1 cellular context compared by ENCODE assay signal in genomic region chr1:153946622-153947246, GRCh38.
TF ChIP-seq lines count a peak whose summit lies in the region.

A gene with protein sequence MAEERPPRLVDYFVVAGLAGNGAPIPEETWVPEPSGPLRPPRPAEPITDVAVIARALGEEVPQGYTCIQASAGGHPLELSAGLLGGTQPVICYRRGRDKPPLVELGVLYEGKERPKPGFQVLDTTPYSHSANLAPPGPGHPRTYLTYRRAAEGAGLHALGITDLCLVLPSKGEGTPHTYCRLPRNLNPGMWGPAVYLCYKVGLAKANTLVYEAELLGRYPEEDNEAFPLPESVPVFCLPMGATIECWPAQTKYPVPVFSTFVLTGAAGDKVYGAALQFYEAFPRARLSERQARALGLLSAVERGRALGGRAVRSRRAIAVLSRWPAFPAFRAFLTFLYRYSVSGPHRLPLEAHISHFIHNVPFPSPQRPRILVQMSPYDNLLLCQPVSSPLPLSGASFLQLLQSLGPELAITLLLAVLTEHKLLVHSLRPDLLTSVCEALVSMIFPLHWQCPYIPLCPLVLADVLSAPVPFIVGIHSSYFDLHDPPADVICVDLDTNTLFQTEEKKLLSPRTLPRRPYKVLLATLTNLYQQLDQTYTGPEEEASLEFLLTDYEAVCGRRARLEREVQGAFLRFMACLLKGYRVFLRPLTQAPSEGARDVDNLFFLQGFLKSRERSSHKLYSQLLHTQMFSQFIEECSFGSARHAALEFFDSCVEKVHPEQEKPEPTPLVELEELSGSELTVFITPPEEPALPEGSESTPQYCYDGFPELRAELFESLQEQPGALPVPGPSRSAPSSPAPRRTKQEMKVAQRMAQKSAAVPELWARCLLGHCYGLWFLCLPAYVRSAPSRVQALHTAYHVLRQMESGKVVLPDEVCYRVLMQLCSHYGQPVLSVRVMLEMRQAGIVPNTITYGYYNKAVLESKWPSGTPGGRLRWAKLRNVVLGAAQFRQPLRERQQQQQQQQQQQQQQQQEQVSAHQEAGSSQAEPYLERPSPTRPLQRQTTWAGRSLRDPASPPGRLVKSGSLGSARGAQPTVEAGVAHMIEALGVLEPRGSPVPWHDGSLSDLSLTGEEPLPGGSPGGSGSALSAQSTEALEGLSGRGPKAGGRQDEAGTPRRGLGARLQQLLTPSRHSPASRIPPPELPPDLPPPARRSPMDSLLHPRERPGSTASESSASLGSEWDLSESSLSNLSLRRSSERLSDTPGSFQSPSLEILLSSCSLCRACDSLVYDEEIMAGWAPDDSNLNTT (N-terminal part only) (minus strand): TSS chr1:153946718. CDS start chr1:153944374, 2,344 bp downstream.

TF ChIP-seq in K562, 482 proteins besides CTCF, POLR2A, EP300 and RAD21 (continued from another document and continues in another):
- TF ChIP-seq PTBP1 (IDR thresholded peaks at IDR 0.05; ENCODE audit: low read depth, low read length): no peak
- peak in 1 of 2 experiments; percentile 62; a peak in 2 of 4 replicates for TF ChIP-seq RCOR1 (IDR thresholded peaks at IDR 0.05; ENCODE audit: borderline replicate concordance in 1 of 2, low read depth in 2 of 2, low read length in 2 of 2)
- no peak for TF ChIP-seq ZEB2 (IDR thresholded peaks at IDR 0.05)
- no peak for TF ChIP-seq MLX (CRISPR knock-in tag; conservative IDR thresholded peaks at IDR 0.05)
- TF ChIP-seq HINFP (tag; conservative IDR thresholded peaks at IDR 0.05; ENCODE audit: low read depth): no peak
- no peak for TF ChIP-seq TSHZ1 (CRISPR knock-in tag; IDR thresholded peaks at IDR 0.05)
- no peak for TF ChIP-seq NR2F6 (CRISPR knock-in tag; IDR thresholded peaks at IDR 0.05)
- TF ChIP-seq NR1H2 (CRISPR knock-in tag; IDR thresholded peaks at IDR 0.05): 0 out of 2 replicates have a peak, but pooled peaks have one; percentile 18
- TF ChIP-seq BHLHE40 (IDR thresholded peaks at IDR 0.05; ENCODE audit: low read length): peak; percentile 78
- TF ChIP-seq EZH2 (IDR thresholded peaks at IDR 0.05; ENCODE audit: borderline replicate concordance, low read depth, low read length): no peak
- TF ChIP-seq ELF4 (CRISPR knock-in tag; IDR thresholded peaks at IDR 0.05): no peak
- peak; percentile 35; the same call in 1 of the 2 replicates for TF ChIP-seq MTA1 (IDR thresholded peaks at IDR 0.05; ENCODE audit: borderline replicate concordance)
- TF ChIP-seq GTF3C2 (IDR thresholded peaks at IDR 0.05; ENCODE audit: borderline replicate concordance, extremely low read depth, insufficient read length): no peak
- TF ChIP-seq RBM22 (IDR thresholded peaks at IDR 0.05; ENCODE audit: low read depth, low read length, poor library complexity, severe bottlenecking): peak; percentile 34
- peak; percentile 36; the same call in 1 of the 2 replicates for TF ChIP-seq NCOA1 (IDR thresholded peaks at IDR 0.05; ENCODE audit: low read depth)
- TF ChIP-seq SPI1 (IDR thresholded peaks at IDR 0.05; ENCODE audit: borderline replicate concordance, low read depth, low read length): peak; percentile 79; the same call in 1 of the 2 replicates
- no peak for TF ChIP-seq FUS (optimal IDR thresholded peaks at IDR 0.05; ENCODE audit: low read depth, low read length)
- peak; percentile 12 for TF ChIP-seq KDM5B (IDR thresholded peaks at IDR 0.05; ENCODE audit: insufficient replicate concordance, low read depth, low read length)
- TF ChIP-seq RBBP5 (IDR thresholded peaks at IDR 0.05; ENCODE audit: borderline replicate concordance, insufficient read depth, low read length, poor library complexity, severe bottlenecking): peak; percentile 30
- TF ChIP-seq ZBTB1 (CRISPR knock-in tag; IDR thresholded peaks at IDR 0.05; ENCODE audit: borderline replicate concordance, low read depth): no peak; the same call in 1 of the 2 replicates
- no peak for TF ChIP-seq PHTF2 (CRISPR knock-in tag; IDR thresholded peaks at IDR 0.05)
- no peak for TF ChIP-seq FOXP1 (CRISPR knock-in tag; IDR thresholded peaks at IDR 0.05)
- TF ChIP-seq TBL1XR1 (IDR thresholded peaks at IDR 0.05; ENCODE audit: low read length in 2 of 2): peak in 1 of 2 experiments; percentile 47; a peak in 1 of 4 replicates
- peak; percentile 89 for TF ChIP-seq XRCC5 (IDR thresholded peaks at IDR 0.05; ENCODE audit: low read depth, low read length)
- TF ChIP-seq ZNF347 (CRISPR knock-in tag; IDR thresholded peaks at IDR 0.05; ENCODE audit: low read depth): no peak
- peak; percentile 7; the same call in 1 of the 2 replicates for TF ChIP-seq EP400 (IDR thresholded peaks at IDR 0.05)
- no peak for TF ChIP-seq POLR2B (IDR thresholded peaks at IDR 0.05; ENCODE audit: low read depth, partially characterized antibody)
- TF ChIP-seq, protein P1, sequence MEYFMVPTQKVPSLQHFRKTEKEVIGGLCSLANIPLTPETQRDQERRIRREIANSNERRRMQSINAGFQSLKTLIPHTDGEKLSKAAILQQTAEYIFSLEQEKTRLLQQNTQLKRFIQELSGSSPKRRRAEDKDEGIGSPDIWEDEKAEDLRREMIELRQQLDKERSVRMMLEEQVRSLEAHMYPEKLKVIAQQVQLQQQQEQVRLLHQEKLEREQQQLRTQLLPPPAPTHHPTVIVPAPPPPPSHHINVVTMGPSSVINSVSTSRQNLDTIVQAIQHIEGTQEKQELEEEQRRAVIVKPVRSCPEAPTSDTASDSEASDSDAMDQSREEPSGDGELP (CRISPR knock-in tag; IDR thresholded peaks at IDR 0.05; ENCODE audit: borderline replicate concordance): peak; percentile 78
- no peak for TF ChIP-seq ZNF507 (tag; conservative IDR thresholded peaks at IDR 0.05)
- TF ChIP-seq PPARD (CRISPR knock-in tag; IDR thresholded peaks at IDR 0.05): no peak
- peak; percentile 47 for TF ChIP-seq CXXC5 (CRISPR knock-in tag; IDR thresholded peaks at IDR 0.05)
- TF ChIP-seq HNRNPLL (IDR thresholded peaks at IDR 0.05; ENCODE audit: low read depth, low read length, poor library complexity, severe bottlenecking): peak; percentile 21
- TF ChIP-seq RAD51 (IDR thresholded peaks at IDR 0.05; ENCODE audit: borderline replicate concordance, low read depth): no peak
- TF ChIP-seq ADNP (tag; IDR thresholded peaks at IDR 0.05): no peak
- TF ChIP-seq DEAF1 (CRISPR knock-in tag; IDR thresholded peaks at IDR 0.05): no peak
- peak in 1 of 2 experiments; percentile 82; a peak in 3 of 4 replicates for TF ChIP-seq MAZ (CRISPR knock-in tag; conservative IDR thresholded peaks at IDR 0.05 in 1 of 2, IDR thresholded peaks at IDR 0.05 in 1 of 2)
- no peak for TF ChIP-seq GATAD2B (IDR thresholded peaks at IDR 0.05; ENCODE audit: borderline replicate concordance)
- TF ChIP-seq, protein P2, sequence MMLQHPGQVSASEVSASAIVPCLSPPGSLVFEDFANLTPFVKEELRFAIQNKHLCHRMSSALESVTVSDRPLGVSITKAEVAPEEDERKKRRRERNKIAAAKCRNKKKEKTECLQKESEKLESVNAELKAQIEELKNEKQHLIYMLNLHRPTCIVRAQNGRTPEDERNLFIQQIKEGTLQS (IDR thresholded peaks at IDR 0.05): no peak
- TF ChIP-seq, protein P2 (CRISPR knock-in tag; conservative IDR thresholded peaks at IDR 0.05): no peak
- no peak for TF ChIP-seq ZBTB17 (CRISPR knock-in tag; IDR thresholded peaks at IDR 0.05)
- TF ChIP-seq, protein P3, sequence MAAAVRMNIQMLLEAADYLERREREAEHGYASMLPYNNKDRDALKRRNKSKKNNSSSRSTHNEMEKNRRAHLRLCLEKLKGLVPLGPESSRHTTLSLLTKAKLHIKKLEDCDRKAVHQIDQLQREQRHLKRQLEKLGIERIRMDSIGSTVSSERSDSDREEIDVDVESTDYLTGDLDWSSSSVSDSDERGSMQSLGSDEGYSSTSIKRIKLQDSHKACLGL (CRISPR knock-in tag; IDR thresholded peaks at IDR 0.05; ENCODE audit: borderline replicate concordance, poor library complexity, severe bottlenecking): no peak
- TF ChIP-seq, protein P4, sequence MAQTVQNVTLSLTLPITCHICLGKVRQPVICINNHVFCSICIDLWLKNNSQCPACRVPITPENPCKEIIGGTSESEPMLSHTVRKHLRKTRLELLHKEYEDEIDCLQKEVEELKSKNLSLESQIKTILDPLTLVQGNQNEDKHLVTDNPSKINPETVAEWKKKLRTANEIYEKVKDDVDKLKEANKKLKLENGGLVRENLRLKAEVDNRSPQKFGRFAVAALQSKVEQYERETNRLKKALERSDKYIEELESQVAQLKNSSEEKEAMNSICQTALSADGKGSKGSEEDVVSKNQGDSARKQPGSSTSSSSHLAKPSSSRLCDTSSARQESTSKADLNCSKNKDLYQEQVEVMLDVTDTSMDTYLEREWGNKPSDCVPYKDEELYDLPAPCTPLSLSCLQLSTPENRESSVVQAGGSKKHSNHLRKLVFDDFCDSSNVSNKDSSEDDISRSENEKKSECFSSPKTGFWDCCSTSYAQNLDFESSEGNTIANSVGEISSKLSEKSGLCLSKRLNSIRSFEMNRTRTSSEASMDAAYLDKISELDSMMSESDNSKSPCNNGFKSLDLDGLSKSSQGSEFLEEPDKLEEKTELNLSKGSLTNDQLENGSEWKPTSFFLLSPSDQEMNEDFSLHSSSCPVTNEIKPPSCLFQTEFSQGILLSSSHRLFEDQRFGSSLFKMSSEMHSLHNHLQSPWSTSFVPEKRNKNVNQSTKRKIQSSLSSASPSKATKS (CRISPR knock-in tag; IDR thresholded peaks at IDR 0.05): no peak
- TF ChIP-seq C11orf30 (IDR thresholded peaks at IDR 0.05; ENCODE audit: low read depth): 0 out of 2 replicates have a peak, but pooled peaks have one; percentile 10
- TF ChIP-seq ZNF12 (CRISPR knock-in tag; IDR thresholded peaks at IDR 0.05): no peak
- TF ChIP-seq U2AF1 (optimal IDR thresholded peaks at IDR 0.05; ENCODE audit: low read depth, low read length): peak; percentile 45
- no peak for TF ChIP-seq NFXL1 (CRISPR knock-in tag; IDR thresholded peaks at IDR 0.05)
